Comparison of ENCODE assay signal across 8 cellular contexts in genomic region chr10:21494221-21495001, GRCh38. TPM values are rescaled to one million over a fixed set of nuclear protein-coding genes. Genes with fewer than 3 reads are reported as not detected.
DNase-seq lines count a peak whose midpoint lies in the region; ATAC-seq and TF ChIP-seq lines count a peak whose summit lies in the region.

No MANE protein-coding gene starts in this region.

- H3K27me3 Mint-ChIP-seq in central memory CD8-positive, alpha-beta T cell, result peaks cover 55% of the 10 kb centered on the region

- H3K4me1 Mint-ChIP-seq in central memory CD8-positive, alpha-beta T cell, result peaks cover 17% of the 10 kb centered on the region

- H3K9ac ChIP-seq in liver (ENCODE audit: low read depth in 1 of 2, low read length in 2 of 2), result peak overlapping the region; percentile 61 to 71

- H3K9me3 Mint-ChIP-seq in central memory CD8-positive, alpha-beta T cell, result no peaks in the 10 kb centered on the region

- DNase-seq in GM10266 (ENCODE audit: extremely low spot score), result peak; percentile 53
- DNase-seq in MG63, result peak; percentile 30
- no peak for DNase-seq in central memory CD8-positive, alpha-beta T cell (ENCODE audit: low spot score in 2 of 2)
- DNase-seq in substantia nigra (lab: John Stamatoyannopoulos, UW), result peak in 8 of 49 donors; percentile 7 to 47 (median 22)
- DNase-seq in DMS114 treated with DMSO at 0.1 percent for 48 hours (lab: John Stamatoyannopoulos, UW; ENCODE audit: unreplicated experiment), result no peak

- H3K9me3 ChIP-seq in MG63 (no peaks in the 10 kb centered on the region), liver (ENCODE audit: control insufficient read depth in 4 of 4, low read length in 3 of 4) (no peaks in the 10 kb centered on the region)

- no peak for ATAC-seq in central memory CD8-positive, alpha-beta T cell (replicated peaks; ENCODE audit: extremely low read depth, poor library complexity, severe bottlenecking)
- no peak for ATAC-seq in GM19395 (IDR thresholded peaks at IDR 0.05; ENCODE audit: unreplicated experiment)
- ATAC-seq in GM21786 (IDR thresholded peaks at IDR 0.05; ENCODE audit: unreplicated experiment), result no peak

- 10% methylated on average over 66 of the region's 66 CpGs for WGBS in liver

- peaks cover 1% of the 10 kb centered on the region for H3K36me3 Mint-ChIP-seq in central memory CD8-positive, alpha-beta T cell (ENCODE audit: insufficient read depth)

- H3K27me3 ChIP-seq in MG63 (no peaks in the 10 kb centered on the region), liver (ENCODE audit: control insufficient read depth in 4 of 4, insufficient read depth in 4 of 4, low read length in 3 of 4) (no peaks in the 10 kb centered on the region)

- H3K4me3 Mint-ChIP-seq in central memory CD8-positive, alpha-beta T cell, result peak overlapping the region; percentile 83

- no peak overlapping the region for H3K27ac Mint-ChIP-seq in central memory CD8-positive, alpha-beta T cell (ENCODE audit: low read depth)

- H3K27ac ChIP-seq in liver (ENCODE audit: low read depth in 1 of 2, low read length in 2 of 2) (peak overlapping the region; percentile 44 to 62), substantia nigra (ENCODE audit: low read depth, low read length, poor library complexity, severe bottlenecking) (peak overlapping the region; percentile 49)

- TF ChIP-seq RAD21 in liver (IDR thresholded peaks at IDR 0.05), result peak in 1 of 2 donors; percentile 45

- H3K4me3 ChIP-seq in MG63 (peak overlapping the region; percentile 66), liver (ENCODE audit: low read depth in 1 of 3, low read length in 3 of 3) (peak overlapping the region; percentile 77 to 81 (median 80))

- peaks cover 0 to 41% (median 26%) of the 10 kb centered on the region in 4 donors for H3K4me1 ChIP-seq in liver (ENCODE audit: control insufficient read depth in 4 of 4, insufficient read depth in 4 of 4, low read length in 3 of 4)

- no peaks in the 10 kb centered on the region for H3K36me3 ChIP-seq in MG63
- no peaks in the 10 kb centered on the region for H3K36me3 ChIP-seq in liver (ENCODE audit: control insufficient read depth in 4 of 4, insufficient read depth in 3 of 4, low read depth in 1 of 4, low read length in 3 of 4)

- TF ChIP-seq CTCF in GM10266 (IDR thresholded peaks at IDR 0.05; ENCODE audit: control insufficient read depth, insufficient read depth, low read depth, missing control alignments), result no peak
- TF ChIP-seq CTCF in liver (IDR thresholded peaks at IDR 0.05; ENCODE audit: low read depth, low read length, missing input control), result no peak

TF ChIP-seq in liver, 16 proteins besides CTCF, POLR2A, EP300 and RAD21:
- no peak for TF ChIP-seq MAX (IDR thresholded peaks at IDR 0.05)
- TF ChIP-seq EGR1 (IDR thresholded peaks at IDR 0.05; ENCODE audit: low read depth in 2 of 2), result no peak
- TF ChIP-seq FOXA1 (IDR thresholded peaks at IDR 0.05), result no peak
- TF ChIP-seq HNF4G (IDR thresholded peaks at IDR 0.05), result no peak
- TF ChIP-seq RXRA (IDR thresholded peaks at IDR 0.05), result no peak
- TF ChIP-seq YY1 (IDR thresholded peaks at IDR 0.05), result no peak
- no peak for TF ChIP-seq JUND (IDR thresholded peaks at IDR 0.05)
- no peak for TF ChIP-seq ATF3 (IDR thresholded peaks at IDR 0.05)
TF ChIP-seq in liver: peak in this region for 0.

RNA-seq across cellular contexts. Expression of gene SKIDA1, which starts 31.1 kb away (rescaled TPM):
- 2.0 and 3.1 TPM in 2 replicates for total RNA-seq in MG63 (2014; rRNA removed; shearing (Covaris generic); ENCODE audit: low replicate concordance)
- 1 to 10 TPM; 2.3 to 2.6 TPM for total RNA-seq in liver
- under 1 TPM; 0.63 to 0.84 TPM for polyA plus RNA-seq in liver

RNA-seq across cellular contexts. Expression of gene MLLT10, which starts 39.6 kb away (rescaled TPM):
- 15.2 and 22.5 TPM in 2 replicates for total RNA-seq in MG63 (2014; rRNA removed; shearing (Covaris generic); ENCODE audit: low replicate concordance)
- 10 to 100 TPM; 31.4 to 47.4 TPM for total RNA-seq in liver
- 10 to 100 TPM; 11.9 to 13.9 TPM for polyA plus RNA-seq in liver

Comparison
In these comparisons a context has a peak if more than half of its experiments do, and no peak if none do; other contexts are left out.
1. DNase-seq: peak in GM10266 (single experiment) and MG63 (single experiment); none in central memory CD8-positive, alpha-beta T cell (0 of 2) and DMS114 treated with DMSO at 0.1 percent for 48 hours (single experiment).